ENCODE assay signal across 8 cellular contexts in genomic region chr7:139341058-139341775, GRCh38. TPM values are rescaled to one million over a fixed set of nuclear protein-coding genes. Genes with fewer than 3 reads are reported as not detected.
DNase-seq lines count a peak whose midpoint lies in the region; ATAC-seq and TF ChIP-seq lines count a peak whose summit lies in the region.

FMC1 (plus strand) TSS chr7:139341337; CDS start chr7:139341385, 48 bp downstream.

- H3K9me3 ChIP-seq in SK-N-SH (no peaks in the 10 kb centered on the region), ovary (no peaks in the 10 kb centered on the region), thymus (ENCODE audit: control insufficient read depth) (no peaks in the 10 kb centered on the region)

- peak within 1 kb of the TSS; percentile 99 for H3K27ac Mint-ChIP-seq in activated naive CD8-positive, alpha-beta T cell

- no peaks in the 10 kb centered on the region for H3K9me2 ChIP-seq in SK-N-SH

- H3K9me3 Mint-ChIP-seq in activated naive CD8-positive, alpha-beta T cell (ENCODE audit: low read depth): peaks cover 5% of the 10 kb centered on the region

- peaks cover 21% of the 10 kb centered on the region for H3F3A ChIP-seq in SK-N-SH (replicated peaks; ENCODE audit: insufficient read depth)

- intact Hi-C loops in head of caudate nucleus (cut with DNase I) (loop anchor here (2.0 to 5.0 kb wide), 3 partner anchors 96 to 208 kb away; partner anchors contain the start of gene UBN2), ovary (cut with DNase I) (loop anchor here in 1 of 4 donors (1.0 kb wide), 1 partner anchor 18 kb away; the partner anchor contains the start of gene LUC7L2)

- H3K36me3 ChIP-seq in SK-N-SH (replicated peaks in 1 of 2; ENCODE audit: control insufficient read depth in 1 of 2, insufficient read depth in 2 of 2, low read length in 1 of 2): peaks cover 9 to 17% of the 10 kb centered on the region in 2 experiments
- no peaks in the 10 kb centered on the region for H3K36me3 ChIP-seq in ovary
- no peaks in the 10 kb centered on the region for H3K36me3 ChIP-seq in thymus (ENCODE audit: control insufficient read depth, insufficient read depth)

- peak within 1 kb of the TSS; percentile 92 for H3K4me2 ChIP-seq in SK-N-SH

- H3K4me1 ChIP-seq in SK-N-SH (ENCODE audit: control insufficient read depth in 1 of 2, insufficient read depth in 2 of 2, low read depth in 1 of 2, low read length in 1 of 2) (peaks cover 0 to 6% of the 10 kb centered on the region in 2 experiments; a peak in 2 of 4 replicates), ovary (ENCODE audit: insufficient read depth) (no peaks in the 10 kb centered on the region), thymus (ENCODE audit: control insufficient read depth, insufficient read depth, low read length) (peaks cover 5% of the 10 kb centered on the region)

- POLR2A ChIA-PET in SK-N-SH (lab: Yijun Ruan, JAX): interaction anchor here (0.6 to 1.5 kb wide), 2 partner anchors 14 to 899 kb away, joined by 3 to 5 read pairs; no protein-coding TSS in a partner anchor

- H3K4me3 ChIP-seq in NB4 (ENCODE audit: low read depth, low read length): peak within 1 kb of the TSS; percentile 97
- H3K4me3 ChIP-seq in SK-N-SH (ENCODE audit: low read depth in 2 of 2, low read length in 1 of 2): peak within 1 kb of the TSS; percentile 81 to 89
- peak within 1 kb of the TSS; percentile 69 for H3K4me3 ChIP-seq in ovary
- H3K4me3 ChIP-seq in thymus (ENCODE audit: low read length): peak within 1 kb of the TSS; percentile 94

- H3K36me3 Mint-ChIP-seq in activated naive CD8-positive, alpha-beta T cell: peaks cover 3% of the 10 kb centered on the region

- no peaks in the 10 kb centered on the region for H3K27me3 Mint-ChIP-seq in activated naive CD8-positive, alpha-beta T cell

- peak within 1 kb of the TSS; percentile 96 for H3K4me3 Mint-ChIP-seq in activated naive CD8-positive, alpha-beta T cell

- H3K27ac ChIP-seq in SK-N-SH (ENCODE audit: low read depth in 2 of 2, low read length in 1 of 2) (peak within 1 kb of the TSS; percentile 98 to 99), ovary (peak within 1 kb of the TSS; percentile 98 to 100), thymus (ENCODE audit: low read depth) (peak within 1 kb of the TSS; percentile 100)

- peak within 1 kb of the TSS; percentile 85 for H2AFZ ChIP-seq in SK-N-SH (ENCODE audit: low read depth)

- peak; percentile 53 for ATAC-seq in HG02571 (IDR thresholded peaks at IDR 0.05; ENCODE audit: unreplicated experiment)

- TF ChIP-seq CTCF in NB4 (IDR thresholded peaks at IDR 0.05; ENCODE audit: low read depth, low read length) (peak; percentile 23), SK-N-SH (IDR thresholded peaks at IDR 0.05) (peak; percentile 51), ovary (IDR thresholded peaks at IDR 0.05) (peak in 2 of 3 donors; percentile 74 to 79)

- WGBS in SK-N-SH (ENCODE audit: low lambda C conversion rate): 2% methylated on average over 45 of the region's 54 CpGs
- WGBS in ovary, 3 donors: 0 to 1% (median 0%) methylated on average over 50 to 54 of the region's 54 CpGs
- under 1% methylated on average over 54 of the region's 54 CpGs for WGBS in thymus

- H3K4me1 Mint-ChIP-seq in activated naive CD8-positive, alpha-beta T cell (ENCODE audit: low read depth): peaks cover 33% of the 10 kb centered on the region

- H4K20me1 ChIP-seq in SK-N-SH (ENCODE audit: insufficient read depth): no peaks in the 10 kb centered on the region

- TF ChIP-seq POLR2A in GM10847 (IDR thresholded peaks at IDR 0.05; ENCODE audit: extremely low read depth, insufficient read length): peak; percentile 49
- TF ChIP-seq POLR2A in NB4 (IDR thresholded peaks at IDR 0.05; ENCODE audit: extremely low read depth, insufficient read length): peak; percentile 82
- TF ChIP-seq POLR2A in ovary (IDR thresholded peaks at IDR 0.05): peak; percentile 88

- peak; percentile 98 for DNase-seq in NB4 (ENCODE audit: low read depth)
- peak; percentile 90 for DNase-seq in SK-N-SH
- DNase-seq in head of caudate nucleus: peak; percentile 91 to 99 (median 96)
- DNase-seq in ovary: peak; percentile 92 to 96 (median 94)

- peak within 1 kb of the TSS; percentile 96 for H3K9ac ChIP-seq in SK-N-SH

- H3K27me3 ChIP-seq in SK-N-SH (ENCODE audit: insufficient read depth) (no peaks in the 10 kb centered on the region), ovary (no peaks in the 10 kb centered on the region), thymus (ENCODE audit: control insufficient read depth, insufficient read depth) (no peaks in the 10 kb centered on the region)

- peak; percentile 49 for TF ChIP-seq RAD21 in SK-N-SH (IDR thresholded peaks at IDR 0.05; ENCODE audit: low read length)

- TF ChIP-seq EP300 in SK-N-SH (IDR thresholded peaks at IDR 0.05; ENCODE audit: borderline replicate concordance in 1 of 2, low read depth in 1 of 2, low read length in 1 of 2) (peak in 1 of 2 experiments; percentile 39; a peak in 1 of 4 replicates), ovary (IDR thresholded peaks at IDR 0.05) (no peak)

- peaks cover 38% of the 10 kb centered on the region for H3K79me2 ChIP-seq in SK-N-SH (ENCODE audit: insufficient read depth)

- CTCF ChIA-PET in SK-N-SH (lab: Yijun Ruan, JAX): interaction anchor here (1.0 to 1.9 kb wide), 3 partner anchors 11 to 98 kb away, joined by 3 to 5 read pairs (median 3); no protein-coding TSS in a partner anchor

TF ChIP-seq in SK-N-SH, 30 proteins besides CTCF, POLR2A, EP300 and RAD21 (continues in another document):
- no peak for TF ChIP-seq GATA2 (CRISPR knock-in tag; IDR thresholded peaks at IDR 0.05)
- TF ChIP-seq MAX (IDR thresholded peaks at IDR 0.05; ENCODE audit: low read depth): peak; percentile 8
- TF ChIP-seq FOXM1 (IDR thresholded peaks at IDR 0.05; ENCODE audit: low read depth): no peak
- TF ChIP-seq CHD2 (IDR thresholded peaks at IDR 0.05; ENCODE audit: low read length, partially characterized antibody): peak; percentile 84
- TF ChIP-seq ELF1 (IDR thresholded peaks at IDR 0.05): no peak
- no peak for TF ChIP-seq USF1 (IDR thresholded peaks at IDR 0.05; ENCODE audit: borderline replicate concordance, low read depth)
- no peak for TF ChIP-seq RXRA (IDR thresholded peaks at IDR 0.05; ENCODE audit: borderline replicate concordance, low read depth)
- no peak; the same call in 1 of the 2 replicates for TF ChIP-seq SMC3 (IDR thresholded peaks at IDR 0.05; ENCODE audit: low read depth, low read length)
- TF ChIP-seq TCF12 (IDR thresholded peaks at IDR 0.05): no peak
- TF ChIP-seq REST (IDR thresholded peaks at IDR 0.05; ENCODE audit: low read depth, low read length): peak; percentile 13
- no peak for TF ChIP-seq RCOR1 (IDR thresholded peaks at IDR 0.05; ENCODE audit: low read length)
- no peak for TF ChIP-seq FOXJ3 (CRISPR knock-in tag; IDR thresholded peaks at IDR 0.05)
- peak; percentile 87 for TF ChIP-seq TAF1 (IDR thresholded peaks at IDR 0.05; ENCODE audit: borderline replicate concordance, low read depth, low read length)
- no peak; the same call in 1 of the 2 replicates for TF ChIP-seq NFIC (IDR thresholded peaks at IDR 0.05; ENCODE audit: borderline replicate concordance)
- no peak for TF ChIP-seq RFX5 (IDR thresholded peaks at IDR 0.05; ENCODE audit: low read length)
- no peak for TF ChIP-seq FOSL2 (IDR thresholded peaks at IDR 0.05; ENCODE audit: borderline replicate concordance, low read depth)

RNA-seq across cellular contexts. Expression of gene FMC1, which starts in this region (rescaled TPM):
- polyA plus RNA-seq in SK-N-SH (2012; rRNA removed) (59.0 and 59.9 TPM in 2 replicates), ovary (10 to 100 TPM; 10.9 to 35.3 TPM), thymus (24.6 TPM)
- 56.8 and 60.1 TPM in 2 replicates for polyA plus RNA-seq in SK-N-SH (2012; cell fraction: cytosol; rRNA removed)
- polyA plus RNA-seq in SK-N-SH (2012; cell fraction: nucleus; rRNA removed): 17.6 and 24.0 TPM in 2 replicates
- total RNA-seq in ovary: 10 to 100 TPM; 11.9 to 23.6 (median 16.3) TPM

Comparison
In these comparisons a context has a peak if more than half of its experiments do, and no peak if none do; other contexts are left out.
1. Peak in every context shown above with its lines: DNase-seq, ATAC-seq, H3K4me3 ChIP-seq and H3K27ac ChIP-seq.
2. CTCF ChIP-seq: peak in every context shown above with its lines; median percentile 76 in ovary; 51 in SK-N-SH; 23 in NB4.